24 cellular contexts compared by ENCODE assay signal in genomic region chr17:76025294-76025693, GRCh38. TPM values are rescaled to one million over a fixed set of nuclear protein-coding genes. Genes with fewer than 3 reads are reported as not detected.
DNase-seq lines count a peak whose midpoint lies in the region; ATAC-seq, FAIRE-seq and TF ChIP-seq lines count a peak whose summit lies in the region.
"Had no signal": no experiment of that assay in that cellular context is flagged by ENCODE, and none has a peak within 500 bp of the region (broad histone marks: within the 10 kb centered on the region; RNA-seq: fewer than 3 reads in every experiment).

No MANE protein-coding gene starts in this region.

- H3K27ac Mint-ChIP-seq in CD8-positive, alpha-beta T cell, result no peak overlapping the region
- H3K27ac Mint-ChIP-seq: HFFc6 had no signal

- POLR2A ChIA-PET in CD8-positive, alpha-beta T cell (lab: Charles Lee), result no interaction called here

- no peak for DNase-seq in keratinocyte (ENCODE audit: low read depth, low spot score)
- no peak for DNase-seq in suprapubic skin (ENCODE audit: low spot score in 2 of 2)
- no peak for DNase-seq in effector CD4-positive, alpha-beta T cell
- DNase-seq in occipital lobe (lab: John Stamatoyannopoulos, UW), result no peak
- DNase-seq in CD8-positive, alpha-beta T cell, result no peak
- DNase-seq in UCSD-AML1 (lab: John Stamatoyannopoulos, UW; ENCODE audit: unreplicated experiment), result no peak
- DNase-seq: GM23248, H7, HFFc6, KBM-7, MM.1S, NCI-H1417 treated with DMSO at 0.1 percent for 48 hours, NCI-H1694 treated with DMSO at 0.1 percent for 48 hours, NCI-H2081, NCI-H2227 treated with DMSO at 0.1 percent for 48 hours, NCI-H510A, NCI-H69, Peyer's patch, SK-N-SH had no signal

- no peak overlapping the region for H2AFZ ChIP-seq in keratinocyte (ENCODE audit: control insufficient read depth, low read length)
- H2AFZ ChIP-seq: GM23248 had no signal

- peaks cover 11% of the 10 kb centered on the region for H3K79me2 ChIP-seq in keratinocyte (ENCODE audit: control insufficient read depth, insufficient read depth, low read length)

- no peaks in the 10 kb centered on the region for H3K9me3 Mint-ChIP-seq in CD8-positive, alpha-beta T cell
- H3K9me3 Mint-ChIP-seq: HFFc6 had no signal

- peaks cover 26% of the 10 kb centered on the region; the same call in 1 of the 2 replicates for H3K36me3 ChIP-seq in KOPT-K1 (ENCODE audit: insufficient read depth, low read length)
- H3K36me3 ChIP-seq in keratinocyte (ENCODE audit: control insufficient read depth in 2 of 2, extremely low read depth in 1 of 2, insufficient read depth in 2 of 2, low read length in 2 of 2), result peaks cover 0 to 10% of the 10 kb centered on the region in 2 experiments
- H3K36me3 ChIP-seq in suprapubic skin, result peaks cover 31% of the 10 kb centered on the region
- H3K36me3 ChIP-seq in CD8-positive, alpha-beta T cell (ENCODE audit: insufficient read depth, low read length), result no peaks in the 10 kb centered on the region
- H3K36me3 ChIP-seq: Peyer's patch had no signal

- peaks cover 21% of the 10 kb centered on the region for H3K4me1 ChIP-seq in keratinocyte (ENCODE audit: control insufficient read depth, extremely low read depth, insufficient read depth, low read length)
- H3K4me1 ChIP-seq in suprapubic skin, result peaks cover 42% of the 10 kb centered on the region
- H3K4me1 ChIP-seq in CD8-positive, alpha-beta T cell (ENCODE audit: insufficient read depth, low read length), result peaks cover 38% of the 10 kb centered on the region

- 53% methylated on average over 7 of the region's 12 CpGs for WGBS in suprapubic skin

- peaks cover 4% of the 10 kb centered on the region for H4K20me1 ChIP-seq in keratinocyte (ENCODE audit: control insufficient read depth, extremely low read depth, insufficient read depth, low read length)

- peak overlapping the region; percentile 83 for H3K4me2 ChIP-seq in keratinocyte (ENCODE audit: control insufficient read depth, extremely low read depth, insufficient read depth, low read depth, low read length)
- H3K4me2 ChIP-seq: SK-N-SH had no signal

- no peak for TF ChIP-seq EP300 in suprapubic skin (IDR thresholded peaks at IDR 0.05)

- no peak for ATAC-seq in CD8-positive, alpha-beta T cell

- intact Hi-C loops in CD8-positive, alpha-beta T cell (cut with DNase I, micrococcal nuclease), result no loop called here

- H3K36me3 Mint-ChIP-seq in CD8-positive, alpha-beta T cell, result no peaks in the 10 kb centered on the region

- no peaks in the 10 kb centered on the region for H3K9me1 ChIP-seq in keratinocyte (ENCODE audit: control insufficient read depth, extremely low read depth, insufficient read depth, low read length)

- H3K4me1 Mint-ChIP-seq in CD8-positive, alpha-beta T cell (ENCODE audit: low read depth), result peaks cover 33% of the 10 kb centered on the region

- peak overlapping the region; percentile 41 for H3K9ac ChIP-seq in keratinocyte (ENCODE audit: control insufficient read depth, extremely low read depth, insufficient read depth, low read length)
- H3K9ac ChIP-seq: GM23248, SK-N-SH had no signal

- H3K4me3 Mint-ChIP-seq in CD8-positive, alpha-beta T cell, result no peak overlapping the region
- H3K4me3 Mint-ChIP-seq: HFFc6 had no signal

- TF ChIP-seq CTCF in VCaP (conservative IDR thresholded peaks at IDR 0.05) (no peak), keratinocyte (optimal IDR thresholded peaks at IDR 0.05 in 1 of 3, IDR thresholded peaks at IDR 0.05 in 1 of 3, conservative IDR thresholded peaks at IDR 0.05 in 1 of 3; ENCODE audit: extremely low read depth in 1 of 3, insufficient read depth in 2 of 3, low read length in 3 of 3) (no peak), suprapubic skin (IDR thresholded peaks at IDR 0.05) (no peak)
- TF ChIP-seq CTCF in CD8-positive, alpha-beta T cell (IDR thresholded peaks at IDR 0.05), result no peak

- FAIRE-seq in keratinocyte (lab: Jason Lieb, UNC), result peak; percentile 26
- FAIRE-seq: D721Med, GM18507 had no signal

- dilution Hi-C loops in keratinocyte (cut with MboI; ENCODE audit: extremely low pct_ligation_motif_present, low sequenced_read_pairs), result no loop called here

- H3K9me3 ChIP-seq in KOPT-K1 (ENCODE audit: insufficient read depth, low read length, poor library complexity, severe bottlenecking), result no peaks in the 10 kb centered on the region
- no peaks in the 10 kb centered on the region for H3K9me3 ChIP-seq in keratinocyte (ENCODE audit: control insufficient read depth, low read depth, low read length)
- H3K9me3 ChIP-seq in suprapubic skin, result no peaks in the 10 kb centered on the region
- no peaks in the 10 kb centered on the region for H3K9me3 ChIP-seq in CD8-positive, alpha-beta T cell (ENCODE audit: low read length)
- H3K9me3 ChIP-seq: Peyer's patch, SK-N-SH had no signal

- H3K4me3 ChIP-seq in keratinocyte (ENCODE audit: control insufficient read depth in 2 of 3, extremely low read depth in 1 of 3, insufficient read depth in 2 of 3, low read depth in 1 of 3, low read length in 3 of 3) (peak overlapping the region; percentile 35 to 74 (median 42)), suprapubic skin (peak overlapping the region; percentile 50)
- no peak overlapping the region for H3K4me3 ChIP-seq in CD8-positive, alpha-beta T cell (ENCODE audit: low read depth, low read length)
- H3K4me3 ChIP-seq: GM23248 had no signal

- H3K27me3 ChIP-seq in keratinocyte (ENCODE audit: control insufficient read depth, extremely low read depth, insufficient read depth, low read length), result no peaks in the 10 kb centered on the region
- H3K27me3 ChIP-seq in suprapubic skin, result no peaks in the 10 kb centered on the region
- no peaks in the 10 kb centered on the region for H3K27me3 ChIP-seq in CD8-positive, alpha-beta T cell (ENCODE audit: insufficient read depth, low read length)
- H3K27me3 ChIP-seq: Peyer's patch had no signal

- no peaks in the 10 kb centered on the region for H3K27me3 Mint-ChIP-seq in CD8-positive, alpha-beta T cell (ENCODE audit: low read depth)

- CTCF ChIA-PET in CD8-positive, alpha-beta T cell (lab: Charles Lee), result interaction anchor here (1.0 to 1.2 kb wide), 2 partner anchors 11 to 32 kb away, joined by 3 to 8 read pairs; no protein-coding TSS in a partner anchor

- no peak for TF ChIP-seq POLR2A in suprapubic skin (IDR thresholded peaks at IDR 0.05)

- H3K27ac ChIP-seq in KOPT-K1 (ENCODE audit: low read depth, low read length, poor library complexity, severe bottlenecking) (peak overlapping the region; percentile 100), VCaP (peak overlapping the region; percentile 89; the same call in 1 of the 2 replicates), keratinocyte (ENCODE audit: control insufficient read depth, insufficient read depth, low read length) (no peak overlapping the region), suprapubic skin (peak overlapping the region; percentile 89)
- H3K27ac ChIP-seq in CD8-positive, alpha-beta T cell (ENCODE audit: low read depth, low read length), result no peak overlapping the region
- H3K27ac ChIP-seq: GM23248, Peyer's patch had no signal

RNA-seq across cellular contexts. Expression of gene EVPL, which starts 1.8 kb away (rescaled TPM):
- 6.4 to 11.9 TPM (median 7.6 TPM) in 3 replicates for polyA plus RNA-seq in keratinocyte
- polyA plus RNA-seq in keratinocyte (2011; ENCODE audit: low read depth), result 54.1 TPM
- 3.3 and 9.8 TPM in 2 replicates for polyA plus RNA-seq in keratinocyte (2011; cell fraction: cytosol; rRNA removed)
- 36.2 and 42.7 TPM in 2 replicates for polyA plus RNA-seq in keratinocyte (2011; cell fraction: nucleus; rRNA removed)
- 21.2 and 73.9 TPM in 2 replicates for polyA plus RNA-seq in keratinocyte (2012; ENCODE audit: low replicate concordance)
- polyA minus RNA-seq in keratinocyte, result 5.4 to 20.6 TPM (median 11.1 TPM) in 3 replicates
- 19.6 TPM for polyA minus RNA-seq in keratinocyte (2011; cell fraction: cytosol; rRNA and poly(A)+ RNA removed)
- 42.7 and 44.7 TPM in 2 replicates for polyA minus RNA-seq in keratinocyte (2011; cell fraction: nucleus; rRNA and poly(A)+ RNA removed)
- total RNA-seq in suprapubic skin, result 100 to 1,000 TPM; 218 to 425 (median 274) TPM
- total RNA-seq in occipital lobe, result not detected
- total RNA-seq in CD8-positive, alpha-beta T cell, result 1 to 10 TPM in 1 of 2 experiments, under 1 TPM in 1; 0.38 to 1.1 TPM
- total RNA-seq: GM23248, H7, HFFc6 had no signal
- polyA plus RNA-seq: BJ, GM23248 had no signal

RNA-seq across cellular contexts. Expression of gene CDK3, which starts 24.6 kb away (rescaled TPM):
- 1.8 to 3.6 TPM (median 2.0 TPM) in 3 replicates for polyA plus RNA-seq in keratinocyte
- 0.84 TPM for polyA plus RNA-seq in keratinocyte (2011; ENCODE audit: low read depth)
- polyA plus RNA-seq in keratinocyte (2011; cell fraction: cytosol; rRNA removed), result 0.34 and 0.45 TPM in 2 replicates
- polyA plus RNA-seq in keratinocyte (2011; cell fraction: nucleus; rRNA removed), result 11.7 and 17.1 TPM in 2 replicates
- 1.6 and 3.7 TPM in 2 replicates for polyA plus RNA-seq in keratinocyte (2012; ENCODE audit: low replicate concordance)
- 1.5 to 2.7 TPM (median 2.0 TPM) in 3 replicates for polyA minus RNA-seq in keratinocyte
- polyA minus RNA-seq in keratinocyte (2011; cell fraction: cytosol; rRNA and poly(A)+ RNA removed), result not detected
- 0.39 and 0.63 TPM in 2 replicates for polyA minus RNA-seq in keratinocyte (2011; cell fraction: nucleus; rRNA and poly(A)+ RNA removed)
- total RNA-seq in suprapubic skin (10 to 100 TPM in 2 of 4 donors, 1 to 10 TPM in 2; 5.6 to 33.1 (median 9.6) TPM), occipital lobe (0.78 TPM)
- 1 to 10 TPM; 2.1 to 3.3 TPM for total RNA-seq in CD8-positive, alpha-beta T cell

RNA-seq across cellular contexts. Expression of gene TEN1, which starts 46.3 kb away (rescaled TPM):
- polyA plus RNA-seq in keratinocyte, result 11.7 to 22.3 TPM (median 15.6 TPM) in 3 replicates
- 15.6 TPM for polyA plus RNA-seq in keratinocyte (2011; ENCODE audit: low read depth)
- polyA plus RNA-seq in keratinocyte (2011; cell fraction: cytosol; rRNA removed), result 9.3 and 16.9 TPM in 2 replicates
- 9.7 and 11.6 TPM in 2 replicates for polyA plus RNA-seq in keratinocyte (2011; cell fraction: nucleus; rRNA removed)
- 16.7 and 17.1 TPM in 2 replicates for polyA plus RNA-seq in keratinocyte (2012; ENCODE audit: low replicate concordance)
- 11.0 to 18.5 TPM (median 11.6 TPM) in 3 replicates for polyA minus RNA-seq in keratinocyte
- polyA minus RNA-seq in keratinocyte (2011; cell fraction: cytosol; rRNA and poly(A)+ RNA removed), result 19.6 TPM
- 1.2 and 2.1 TPM in 2 replicates for polyA minus RNA-seq in keratinocyte (2011; cell fraction: nucleus; rRNA and poly(A)+ RNA removed)
- 10 to 100 TPM; 20.0 to 43.6 (median 26.9) TPM for total RNA-seq in suprapubic skin
- total RNA-seq in occipital lobe, result 7.3 TPM
- total RNA-seq in CD8-positive, alpha-beta T cell, result 10 to 100 TPM; 14.6 to 17.1 TPM

RNA-seq across cellular contexts. Expression of gene ACOX1, which starts 46.3 kb away (rescaled TPM):
- polyA plus RNA-seq in keratinocyte, result 29.7 to 42.8 TPM (median 31.8 TPM) in 3 replicates
- 98.6 TPM for polyA plus RNA-seq in keratinocyte (2011; ENCODE audit: low read depth)
- 22.9 and 34.2 TPM in 2 replicates for polyA plus RNA-seq in keratinocyte (2011; cell fraction: cytosol; rRNA removed)
- 43.9 and 45.2 TPM in 2 replicates for polyA plus RNA-seq in keratinocyte (2011; cell fraction: nucleus; rRNA removed)
- 17.8 and 61.6 TPM in 2 replicates for polyA plus RNA-seq in keratinocyte (2012; ENCODE audit: low replicate concordance)
- polyA minus RNA-seq in keratinocyte, result 81.0 to 195 TPM (median 112 TPM) in 3 replicates
- 98.0 TPM for polyA minus RNA-seq in keratinocyte (2011; cell fraction: cytosol; rRNA and poly(A)+ RNA removed)
- 70.7 and 110 TPM in 2 replicates for polyA minus RNA-seq in keratinocyte (2011; cell fraction: nucleus; rRNA and poly(A)+ RNA removed)
- 10 to 100 TPM; 59.6 to 89.7 (median 71.5) TPM for total RNA-seq in suprapubic skin
- total RNA-seq in occipital lobe, result 94.1 TPM
- 10 to 100 TPM; 18.2 to 20.4 TPM for total RNA-seq in CD8-positive, alpha-beta T cell

RNA-seq across cellular contexts. Expression of gene SRP68, which starts 47.0 kb away (rescaled TPM):
- 59.0 to 87.1 TPM (median 81.3 TPM) in 3 replicates for polyA plus RNA-seq in keratinocyte
- 141 TPM for polyA plus RNA-seq in keratinocyte (2011; ENCODE audit: low read depth)
- polyA plus RNA-seq in keratinocyte (2011; cell fraction: cytosol; rRNA removed), result 62.1 and 90.0 TPM in 2 replicates
- 76.7 and 78.1 TPM in 2 replicates for polyA plus RNA-seq in keratinocyte (2011; cell fraction: nucleus; rRNA removed)
- polyA plus RNA-seq in keratinocyte (2012; ENCODE audit: low replicate concordance), result 75.6 and 86.9 TPM in 2 replicates
- 48.1 to 57.6 TPM (median 53.9 TPM) in 3 replicates for polyA minus RNA-seq in keratinocyte
- polyA minus RNA-seq in keratinocyte (2011; cell fraction: cytosol; rRNA and poly(A)+ RNA removed), result 25.7 TPM
- polyA minus RNA-seq in keratinocyte (2011; cell fraction: nucleus; rRNA and poly(A)+ RNA removed), result 23.5 and 44.0 TPM in 2 replicates
- total RNA-seq in suprapubic skin (10 to 100 TPM; 57.5 to 90.2 (median 64.2) TPM), occipital lobe (17.0 TPM)
- 10 to 100 TPM; 93.6 to 99.9 TPM for total RNA-seq in CD8-positive, alpha-beta T cell

Comparison
In these comparisons a context has a peak if more than half of its experiments do, and no peak if none do; other contexts are left out.
1. H3K27ac ChIP-seq: peak in KOPT-K1 (single experiment), VCaP (single experiment) and suprapubic skin (single experiment); none in keratinocyte (single experiment) and CD8-positive, alpha-beta T cell (single experiment).
2. RNA of gene EVPL, which starts 1.8 kb away (total RNA-seq): 218 to 425 TPM in suprapubic skin; 0.38 to 1.1 TPM in CD8-positive, alpha-beta T cell and not detected in occipital lobe (single experiment); every median in the first group is over 100 times any median in the second.